Comparison of ENCODE assay signal across 8 cellular contexts in the genomic region with DNA sequence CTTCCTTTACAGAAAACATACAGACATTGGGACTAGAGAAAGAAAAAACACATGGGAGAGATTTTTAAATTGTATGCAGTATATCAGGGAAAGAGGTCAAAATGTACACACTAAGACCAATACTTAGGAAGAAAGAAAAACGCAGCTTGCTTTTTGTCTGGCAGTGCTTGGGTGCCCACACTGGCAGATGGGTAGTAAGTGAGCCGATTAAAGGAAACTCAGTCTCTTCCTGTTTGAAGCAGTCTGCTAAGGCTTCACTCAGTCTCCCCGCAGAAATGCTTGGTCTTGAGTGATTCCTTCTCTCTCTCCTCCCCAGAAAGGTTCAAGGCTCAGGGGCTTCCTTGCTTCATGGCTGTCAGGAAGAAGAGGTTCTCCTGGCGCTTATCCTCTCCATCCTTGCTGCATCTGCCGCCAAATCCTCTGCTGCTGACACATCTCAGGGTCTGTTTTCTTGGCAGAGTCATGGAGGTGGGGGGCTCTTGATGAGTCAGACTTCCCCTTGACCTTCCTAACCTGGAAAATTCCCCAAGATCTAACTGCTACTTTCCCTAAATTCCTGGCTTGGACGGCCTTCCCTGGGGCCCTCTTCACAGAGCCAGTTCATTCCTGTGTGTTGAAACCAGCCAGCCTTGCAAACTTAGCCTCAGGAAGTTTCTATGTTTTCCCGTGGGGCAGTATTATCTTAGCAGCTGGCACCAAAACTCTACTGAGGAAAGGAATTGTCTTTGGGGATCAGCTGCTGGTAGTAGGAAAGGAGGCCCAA. TPM values are rescaled to one million over a fixed set of nuclear protein-coding genes. Genes with fewer than 3 reads are reported as not detected.
DNase-seq lines count a peak whose midpoint lies in the region; ATAC-seq and TF ChIP-seq lines count a peak whose summit lies in the region.

No MANE protein-coding gene starts in this region.

- no peaks in the 10 kb centered on the region for H3K27me3 ChIP-seq in A673 (replicated peaks; ENCODE audit: insufficient read depth, low read depth, low read length, poor library complexity)
- H3K27me3 ChIP-seq in SU-DHL-6 (ENCODE audit: low read length), result no peaks in the 10 kb centered on the region
- no peaks in the 10 kb centered on the region for H3K27me3 ChIP-seq in heart right ventricle

- H3K9me2 ChIP-seq in SU-DHL-6 (replicated peaks; ENCODE audit: insufficient read depth, low read length), result no peaks in the 10 kb centered on the region

- H3K9me3 ChIP-seq in A673 (ENCODE audit: low read depth, low read length, poor library complexity, severe bottlenecking), result no peaks in the 10 kb centered on the region
- no peaks in the 10 kb centered on the region for H3K9me3 ChIP-seq in SU-DHL-6 (ENCODE audit: insufficient read depth, low read length)
- H3K9me3 ChIP-seq in heart right ventricle, result no peaks in the 10 kb centered on the region

- H4K20me1 ChIP-seq in SU-DHL-6 (ENCODE audit: low read depth, low read length), result no peaks in the 10 kb centered on the region

- ATAC-seq in GM21447 (IDR thresholded peaks at IDR 0.05; ENCODE audit: unreplicated experiment), result peak; percentile 30
- ATAC-seq in heart right ventricle, result peak in 4 of 8 donors; percentile 22 to 54 (median 40)
- no peak for ATAC-seq in WTC11
- no peak for ATAC-seq in HG03280 (IDR thresholded peaks at IDR 0.05; ENCODE audit: unreplicated experiment)
- no peak for ATAC-seq in esophagus mucosa

- H3F3A ChIP-seq in SU-DHL-6 (ENCODE audit: insufficient read depth), result no peaks in the 10 kb centered on the region

- H3K4me3 Mint-ChIP-seq in WTC11, result no peak overlapping the region

- H3K9me3 Mint-ChIP-seq in WTC11, result no peaks in the 10 kb centered on the region

- peaks cover 11% of the 10 kb centered on the region for H3K4me1 Mint-ChIP-seq in WTC11

- H3K4me3 ChIP-seq in A673 (ENCODE audit: low read depth, low read length, poor library complexity, severe bottlenecking) (no peak overlapping the region), SU-DHL-6 (ENCODE audit: insufficient read depth, low read length, poor library complexity, severe bottlenecking) (no peak overlapping the region), heart right ventricle (no peak overlapping the region)

- BruUV-seq in A673 (replicated peaks; lab: Mats Ljungman, UMichigan), result no TSS peak

- no peaks in the 10 kb centered on the region; the same call in 1 of the 2 replicates for H3K27me3 Mint-ChIP-seq in WTC11 (ENCODE audit: low read depth)

- H3K36me3 ChIP-seq in A673 (ENCODE audit: insufficient read depth, low read length, poor library complexity, severe bottlenecking), result no peaks in the 10 kb centered on the region
- no peaks in the 10 kb centered on the region for H3K36me3 ChIP-seq in SU-DHL-6 (ENCODE audit: low read length)
- H3K36me3 ChIP-seq in heart right ventricle, result no peaks in the 10 kb centered on the region

- peak overlapping the region; percentile 30 for H3K27ac ChIP-seq in A673 (ENCODE audit: low read depth, low read length, poor library complexity, severe bottlenecking)
- H3K27ac ChIP-seq in SU-DHL-6 (ENCODE audit: low read depth, low read length), result no peak overlapping the region
- H3K27ac ChIP-seq in heart right ventricle, result peak overlapping the region in 7 of 10 donors; percentile 15 to 80 (median 34)

- H3K4me2 ChIP-seq in SU-DHL-6 (ENCODE audit: low read depth, low read length, poor library complexity, severe bottlenecking), result peak overlapping the region; percentile 26

- CTCF ChIA-PET in A673 (lab: Charles Lee) (no interaction called here), WTC11 (lab: Charles Lee) (interaction anchor here (1.0 to 1.8 kb wide), 6 partner anchors 13 to 153 kb away, joined by 3 to 12 read pairs (median 5); no protein-coding TSS in a partner anchor)

- peak overlapping the region; percentile 74 for H2AFZ ChIP-seq in SU-DHL-6 (ENCODE audit: low read depth, low read length, severe bottlenecking)

- no peaks in the 10 kb centered on the region for H3K79me2 ChIP-seq in SU-DHL-6 (ENCODE audit: insufficient read depth, low read length)

- no peaks in the 10 kb centered on the region for H3K36me3 Mint-ChIP-seq in WTC11

- peak overlapping the region; percentile 19; the same call in 1 of the 2 replicates for H3K9ac ChIP-seq in SU-DHL-6 (ENCODE audit: low read length)

- TF ChIP-seq CTCF in A673 (conservative IDR thresholded peaks at IDR 0.05; ENCODE audit: low read depth, low read length), result no peak
- no peak for TF ChIP-seq CTCF in SU-DHL-6 (IDR thresholded peaks at IDR 0.05; ENCODE audit: insufficient read depth, low read length, poor library complexity, severe bottlenecking)
- TF ChIP-seq CTCF in heart right ventricle (IDR thresholded peaks at IDR 0.05), result no peak
- no peak for TF ChIP-seq CTCF in WTC11 (IDR thresholded peaks at IDR 0.05)

- DNase-seq in A673 (ENCODE audit: low spot score), result peak; percentile 21
- DNase-seq in heart right ventricle, result no peak
- no peak for DNase-seq in WTC11 (ENCODE audit: low spot score)
- no peak for DNase-seq in GOT3 (lab: John Stamatoyannopoulos, UW)

- intact Hi-C loops in A673 (cut with micrococcal nuclease; ENCODE audit: unreplicated experiment), result no loop called here
- intact Hi-C loops in heart right ventricle (cut with DNase I), result no loop called here

- POLR2A ChIA-PET in A673 (lab: Charles Lee; ENCODE audit: low non-redundant PET) (no interaction called here), WTC11 (lab: Charles Lee) (no interaction called here)

- peaks cover 29% of the 10 kb centered on the region for H3K4me1 ChIP-seq in A673 (ENCODE audit: insufficient read depth, low read length, poor library complexity, severe bottlenecking)
- peaks cover 0 to 62% (median 25%) of the 10 kb centered on the region in 9 donors for H3K4me1 ChIP-seq in heart right ventricle

- no peak overlapping the region for H3K27ac Mint-ChIP-seq in WTC11

- WGBS in heart right ventricle, 2 donors, result 52 to 56% methylated on average over 7 of the region's 7 CpGs

TF ChIP-seq in WTC11, 78 proteins besides CTCF, POLR2A, EP300 and RAD21:
- TF ChIP-seq ZBTB21 (CRISPR knock-in tag; IDR thresholded peaks at IDR 0.05; ENCODE audit: borderline replicate concordance), result no peak
- no peak for TF ChIP-seq FOXP1 (CRISPR knock-in tag; IDR thresholded peaks at IDR 0.05; ENCODE audit: borderline replicate concordance)
- TF ChIP-seq, protein P1, sequence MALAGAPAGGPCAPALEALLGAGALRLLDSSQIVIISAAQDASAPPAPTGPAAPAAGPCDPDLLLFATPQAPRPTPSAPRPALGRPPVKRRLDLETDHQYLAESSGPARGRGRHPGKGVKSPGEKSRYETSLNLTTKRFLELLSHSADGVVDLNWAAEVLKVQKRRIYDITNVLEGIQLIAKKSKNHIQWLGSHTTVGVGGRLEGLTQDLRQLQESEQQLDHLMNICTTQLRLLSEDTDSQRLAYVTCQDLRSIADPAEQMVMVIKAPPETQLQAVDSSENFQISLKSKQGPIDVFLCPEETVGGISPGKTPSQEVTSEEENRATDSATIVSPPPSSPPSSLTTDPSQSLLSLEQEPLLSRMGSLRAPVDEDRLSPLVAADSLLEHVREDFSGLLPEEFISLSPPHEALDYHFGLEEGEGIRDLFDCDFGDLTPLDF (CRISPR knock-in tag; IDR thresholded peaks at IDR 0.05), result no peak
- TF ChIP-seq, protein P2, sequence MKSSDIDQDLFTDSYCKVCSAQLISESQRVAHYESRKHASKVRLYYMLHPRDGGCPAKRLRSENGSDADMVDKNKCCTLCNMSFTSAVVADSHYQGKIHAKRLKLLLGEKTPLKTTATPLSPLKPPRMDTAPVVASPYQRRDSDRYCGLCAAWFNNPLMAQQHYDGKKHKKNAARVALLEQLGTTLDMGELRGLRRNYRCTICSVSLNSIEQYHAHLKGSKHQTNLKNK (CRISPR knock-in tag; IDR thresholded peaks at IDR 0.05), result no peak
- TF ChIP-seq GTF2I (CRISPR knock-in tag; conservative IDR thresholded peaks at IDR 0.05), result no peak
- no peak for TF ChIP-seq ETV6 (CRISPR knock-in tag; IDR thresholded peaks at IDR 0.05)
- TF ChIP-seq, protein P3, sequence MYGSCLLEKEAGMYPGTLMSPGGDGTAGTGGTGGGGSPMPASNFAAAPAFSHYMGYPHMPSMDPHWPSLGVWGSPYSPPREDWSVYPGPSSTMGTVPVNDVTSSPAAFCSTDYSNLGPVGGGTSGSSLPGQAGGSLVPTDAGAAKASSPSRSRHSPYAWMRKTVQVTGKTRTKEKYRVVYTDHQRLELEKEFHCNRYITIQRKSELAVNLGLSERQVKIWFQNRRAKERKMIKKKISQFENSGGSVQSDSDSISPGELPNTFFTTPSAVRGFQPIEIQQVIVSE (CRISPR knock-in tag; IDR thresholded peaks at IDR 0.05; ENCODE audit: borderline replicate concordance), result no peak
- TF ChIP-seq ZNF232 (CRISPR knock-in tag; IDR thresholded peaks at IDR 0.05), result no peak
- TF ChIP-seq OVOL2 (CRISPR knock-in tag; IDR thresholded peaks at IDR 0.05; ENCODE audit: borderline replicate concordance), result no peak
- no peak for TF ChIP-seq SMAD3 (CRISPR knock-in tag; IDR thresholded peaks at IDR 0.05; ENCODE audit: borderline replicate concordance)
- TF ChIP-seq TEAD1 (CRISPR knock-in tag; IDR thresholded peaks at IDR 0.05), result no peak
- TF ChIP-seq, protein P4, sequence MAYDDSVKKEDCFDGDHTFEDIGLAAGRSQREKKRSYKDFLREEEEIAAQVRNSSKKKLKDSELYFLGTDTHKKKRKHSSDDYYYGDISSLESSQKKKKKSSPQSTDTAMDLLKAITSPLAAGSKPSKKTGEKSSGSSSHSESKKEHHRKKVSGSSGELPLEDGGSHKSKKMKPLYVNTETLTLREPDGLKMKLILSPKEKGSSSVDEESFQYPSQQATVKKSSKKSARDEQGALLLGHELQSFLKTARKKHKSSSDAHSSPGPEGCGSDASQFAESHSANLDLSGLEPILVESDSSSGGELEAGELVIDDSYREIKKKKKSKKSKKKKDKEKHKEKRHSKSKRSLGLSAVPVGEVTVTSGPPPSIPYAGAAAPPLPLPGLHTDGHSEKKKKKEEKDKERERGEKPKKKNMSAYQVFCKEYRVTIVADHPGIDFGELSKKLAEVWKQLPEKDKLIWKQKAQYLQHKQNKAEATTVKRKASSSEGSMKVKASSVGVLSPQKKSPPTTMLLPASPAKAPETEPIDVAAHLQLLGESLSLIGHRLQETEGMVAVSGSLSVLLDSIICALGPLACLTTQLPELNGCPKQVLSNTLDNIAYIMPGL (CRISPR knock-in tag; IDR thresholded peaks at IDR 0.05), result no peak
- TF ChIP-seq ZNF423 (CRISPR knock-in tag; IDR thresholded peaks at IDR 0.05), result no peak
- TF ChIP-seq ZNF671 (CRISPR knock-in tag; IDR thresholded peaks at IDR 0.05), result no peak
- TF ChIP-seq JUN (CRISPR knock-in tag; IDR thresholded peaks at IDR 0.05), result no peak

RNA-seq across cellular contexts. Expression of a gene that starts 10.5 kb away (rescaled TPM):
- total RNA-seq in A673 (2021) (2,146 and 2,488 TPM in 2 replicates), heart right ventricle (1,000 to 10,000 TPM in 2 of 10 donors, 100 to 1,000 TPM in 8; 217 to 1,060 (median 297) TPM), WTC11 (2021) (869 to 943 TPM (median 911 TPM) in 3 replicates), esophagus mucosa (1,660 TPM)
- 1,000 to 10,000 TPM; 1,049 to 2,308 TPM for polyA plus RNA-seq in heart right ventricle

RNA-seq across cellular contexts. Expression of a gene that starts 14.1 kb away (rescaled TPM):
- 0.46 and 0.67 TPM in 2 replicates for total RNA-seq in A673 (2021)
- 1 to 10 TPM in 3 of 10 donors, under 1 TPM in 7; 0.34 to 2.0 (median 0.55) TPM for total RNA-seq in heart right ventricle
- 1 to 10 TPM in 1 of 2 donors, under 1 TPM in 1; 0.97 to 1.5 TPM for polyA plus RNA-seq in heart right ventricle
- 7.1 to 12.1 TPM (median 7.5 TPM) in 3 replicates for total RNA-seq in WTC11 (2021)
- total RNA-seq in esophagus mucosa, result 0.24 TPM
